In genomic region chr11:105057432-105057831, GRCh38 we compare ENCODE assay signal across 8 cellular contexts. TPM values are rescaled to one million over a fixed set of nuclear protein-coding genes. Genes with fewer than 3 reads are reported as not detected.
"Had no signal": no experiment of that assay in that cellular context is flagged by ENCODE, and none has a peak within 500 bp of the region (broad histone marks: within the 10 kb centered on the region; RNA-seq: fewer than 3 reads in every experiment).

No MANE protein-coding gene starts in this region.

- FAIRE-seq: G401.6, GM12878, GM12891, GM18507, GM19239 had no signal

- DNase-seq: GDM1, GF-D8 had no signal

- H3K4me3 ChIP-seq: GM12878 had no signal

- ATAC-seq: GM12878 had no signal

RNA-seq across cellular contexts. Expression of gene CARD16, which starts 12.3 kb away (rescaled TPM):
- total RNA-seq: G401 had no signal

RNA-seq across cellular contexts. Expression of gene CASP1, which starts 22.5 kb away (rescaled TPM):
- total RNA-seq: G401 had no signal

RNA-seq across cellular contexts. Expression of gene CASP5, which starts 34.5 kb away (rescaled TPM):
- total RNA-seq: G401, GM12878 had no signal
- polyA plus RNA-seq: GM12878 had no signal
